Comparison of ENCODE assay signal across 23 cellular contexts in genomic region chr19:40583283-40583682, GRCh38.
"Had no signal": no experiment of that assay in that cellular context is flagged by ENCODE, and none has a peak within 500 bp of the region (broad histone marks: within the 10 kb centered on the region; RNA-seq: fewer than 3 reads in every experiment).

No MANE protein-coding gene starts in this region.

- H3K27ac ChIP-seq: breast epithelium, KMS-11, Peyer's patch had no signal

- H3K4me1 ChIP-seq: breast epithelium, Peyer's patch had no signal

- DNase-seq: activated B cell treated with CpG ODN at 0.5 μM for 24 hours; activated CD4-positive, alpha-beta T cell treated with anti-CD3 and anti-CD28 coated beads for 1 hour; activated CD4-positive, alpha-beta T cell treated with anti-CD3 and anti-CD28 coated beads, Interleukin-2, amount 10 ng/mL, durations not matched to agents 24 days and 14 days; activated CD4-positive, alpha-beta T cell treated with anti-CD3 and anti-CD28 coated beads, Interleukin-2, amount 50 U/mL, for 48 hours; activated CD8-positive, alpha-beta memory T cell treated with anti-CD3 and anti-CD28 coated beads, Interleukin-2, amount 10 ng/mL, durations not matched to agents 7 days and 5 days; activated effector memory CD4-positive, alpha-beta T cell treated with Interleukin-2 at 50 U/mL for 16 hours; activated naive CD4-positive, alpha-beta T cell; activated T-cell treated with anti-CD3 and anti-CD28 coated beads, Interleukin-2, amount 50 U/mL, for 24 hours; aorta; MM.1S; NCI-H1105; NCI-H1436; NCI-H2029 treated with DMSO at 0.1 percent for 48 hours; NCI-H510A treated with DMSO at 0.1 percent for 48 hours; NCI-H69; NK-92 treated with Interleukin-12 subunit alpha and Interleukin-12 subunit beta, amount 100 ng/mL, for 24 hours; Peyer's patch; SHP77 treated with DMSO at 0.1 percent for 48 hours; T-helper 2 cell; T1000 had no signal

- H3K9ac ChIP-seq: KMS-11 had no signal

- H3K27me3 ChIP-seq: breast epithelium, Peyer's patch had no signal

- H3K9me3 ChIP-seq: breast epithelium, Peyer's patch had no signal

- H3K36me3 ChIP-seq: breast epithelium had no signal

- H3K4me2 ChIP-seq: KMS-11 had no signal

- FAIRE-seq: TTC549 had no signal

- ATAC-seq: activated CD8-positive, alpha-beta memory T cell treated with anti-CD3 and anti-CD28 coated beads, Interleukin-2, amount 10 ng/mL, durations not matched to agents 7 days and 5 days had no signal

- H3K4me3 ChIP-seq: breast epithelium, Peyer's patch had no signal
